1 cellular context compared by ENCODE assay signal in the genomic region with DNA sequence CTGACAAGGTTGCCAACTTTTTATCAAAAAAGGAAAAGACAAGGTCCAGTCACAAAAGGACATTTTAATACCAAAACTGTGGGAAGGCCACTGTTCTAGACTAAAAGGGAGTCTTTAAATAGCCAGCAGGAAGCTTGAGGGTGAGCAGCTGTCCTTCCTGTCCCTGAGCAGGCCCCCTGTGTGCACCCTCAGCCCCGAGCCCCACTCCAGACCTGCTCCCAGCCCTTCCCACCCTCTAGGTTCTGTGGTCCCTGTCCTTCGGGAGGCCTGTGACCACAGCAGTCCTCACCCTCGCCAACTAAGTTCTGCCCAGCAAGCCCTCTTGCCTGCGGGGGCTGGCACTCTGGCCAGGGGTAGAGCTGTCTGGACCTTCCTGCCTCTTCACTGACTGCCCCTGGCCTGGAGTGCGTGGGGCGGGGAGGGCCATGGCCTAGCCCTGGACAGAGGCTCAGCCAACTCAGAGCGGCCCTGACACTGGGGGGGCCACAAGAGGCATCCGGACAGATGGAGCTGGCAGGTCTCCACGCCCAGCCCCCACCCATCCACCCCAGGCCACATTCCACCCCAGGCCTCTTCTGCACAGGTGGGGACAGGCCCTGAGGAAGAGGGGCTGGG.
TF ChIP-seq lines count a peak whose summit lies in the region.

No MANE protein-coding gene starts in this region.

TF ChIP-seq in SK-N-SH, 30 proteins besides CTCF, POLR2A, EP300 and RAD21 (continued from another document):
- TF ChIP-seq MEF2A (IDR thresholded peaks at IDR 0.05; ENCODE audit: borderline replicate concordance, low read depth) (no peak), NRF1 (IDR thresholded peaks at IDR 0.05; ENCODE audit: low read depth, low read length) (no peak), FOSL2 (IDR thresholded peaks at IDR 0.05; ENCODE audit: borderline replicate concordance, low read depth) (no peak), ELF1 (IDR thresholded peaks at IDR 0.05) (no peak)
- TF ChIP-seq, protein P1, sequence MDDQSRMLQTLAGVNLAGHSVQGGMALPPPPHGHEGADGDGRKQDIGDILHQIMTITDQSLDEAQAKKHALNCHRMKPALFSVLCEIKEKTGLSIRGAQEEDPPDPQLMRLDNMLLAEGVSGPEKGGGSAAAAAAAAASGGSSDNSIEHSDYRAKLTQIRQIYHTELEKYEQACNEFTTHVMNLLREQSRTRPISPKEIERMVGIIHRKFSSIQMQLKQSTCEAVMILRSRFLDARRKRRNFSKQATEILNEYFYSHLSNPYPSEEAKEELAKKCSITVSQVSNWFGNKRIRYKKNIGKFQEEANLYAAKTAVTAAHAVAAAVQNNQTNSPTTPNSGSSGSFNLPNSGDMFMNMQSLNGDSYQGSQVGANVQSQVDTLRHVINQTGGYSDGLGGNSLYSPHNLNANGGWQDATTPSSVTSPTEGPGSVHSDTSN (IDR thresholded peaks at IDR 0.05) = no peak
TF ChIP-seq in SK-N-SH: peak in this region for 0.
